11 cellular contexts compared by ENCODE assay signal in genomic region chr3:194584866-194585265, GRCh38. TPM values are rescaled to one million over a fixed set of nuclear protein-coding genes. Genes with fewer than 3 reads are reported as not detected.
DNase-seq lines count a peak whose midpoint lies in the region; ATAC-seq and TF ChIP-seq lines count a peak whose summit lies in the region.
"Had no signal": no experiment of that assay in that cellular context is flagged by ENCODE, and none has a peak within 500 bp of the region (broad histone marks: within the 10 kb centered on the region; RNA-seq: fewer than 3 reads in every experiment).

No MANE protein-coding gene starts in this region.

- H3K27ac ChIP-seq in heart right ventricle = peak overlapping the region in 7 of 10 donors; percentile 89 to 99 (median 94)

- no peak for DNase-seq in activated CD8-positive, alpha-beta memory T cell treated with anti-CD3 and anti-CD28 coated beads, Interleukin-2, amount 10 ng/mL, durations not matched to agents 7 days and 5 days
- no peak for DNase-seq in activated CD8-positive, alpha-beta memory T cell treated with anti-CD3 and anti-CD28 coated beads for 24 hours
- no peak for DNase-seq in activated CD8-positive, alpha-beta T cell treated with anti-CD3 and anti-CD28 coated beads, Interleukin-2, amount 10 ng/mL, durations not matched to agents 7 days and 5 days
- DNase-seq in heart right ventricle (no peak), NCI-H345 treated with DMSO at 0.1 percent for 48 hours (lab: John Stamatoyannopoulos, UW; ENCODE audit: unreplicated experiment) (no peak), GM03348 (ENCODE audit: low spot score) (no peak)
- DNase-seq in stimulated activated naive CD8-positive, alpha-beta T cell treated with anti-CD3 and anti-CD28 coated beads, Interleukin-15, amount 100 ng/mL, for 72 hours = no peak
- DNase-seq: activated CD4-positive, CD25-positive, alpha-beta regulatory T cell; left colon; tibial artery had no signal

- peaks cover 0 to 32% (median 0%) of the 10 kb centered on the region in 9 donors for H3K36me3 ChIP-seq in heart right ventricle

- peaks cover 31% of the 10 kb centered on the region for H3K4me1 Mint-ChIP-seq in activated CD8-positive, alpha-beta memory T cell treated with anti-CD3 and anti-CD28 coated beads, Interleukin-2, amount 10 ng/mL, durations not matched to agents 7 days and 5 days
- H3K4me1 Mint-ChIP-seq in activated CD8-positive, alpha-beta T cell treated with anti-CD3 and anti-CD28 coated beads, Interleukin-2, amount 10 ng/mL, durations not matched to agents 7 days and 5 days (ENCODE audit: low read depth) = peaks cover 26% of the 10 kb centered on the region
- H3K4me1 Mint-ChIP-seq in stimulated activated naive CD8-positive, alpha-beta T cell treated with anti-CD3 and anti-CD28 coated beads, Interleukin-15, amount 100 ng/mL, for 72 hours = peaks cover 27% of the 10 kb centered on the region

- WGBS in heart right ventricle, 2 donors = 95 to 100% methylated on average over 1 of the region's 1 CpG

- peaks cover 7% of the 10 kb centered on the region for H3K36me3 Mint-ChIP-seq in activated CD8-positive, alpha-beta memory T cell treated with anti-CD3 and anti-CD28 coated beads, Interleukin-2, amount 10 ng/mL, durations not matched to agents 7 days and 5 days
- peaks cover 20% of the 10 kb centered on the region for H3K36me3 Mint-ChIP-seq in activated CD8-positive, alpha-beta T cell treated with anti-CD3 and anti-CD28 coated beads, Interleukin-2, amount 10 ng/mL, durations not matched to agents 7 days and 5 days (ENCODE audit: low read depth)

- no peaks in the 10 kb centered on the region for H3K9me3 Mint-ChIP-seq in activated CD8-positive, alpha-beta memory T cell treated with anti-CD3 and anti-CD28 coated beads, Interleukin-2, amount 10 ng/mL, durations not matched to agents 7 days and 5 days (ENCODE audit: low read depth)
- H3K9me3 Mint-ChIP-seq in activated CD8-positive, alpha-beta T cell treated with anti-CD3 and anti-CD28 coated beads, Interleukin-2, amount 10 ng/mL, durations not matched to agents 7 days and 5 days (ENCODE audit: insufficient read depth) = no peaks in the 10 kb centered on the region
- peaks cover 0 to 14% of the 10 kb centered on the region in 2 donors for H3K9me3 Mint-ChIP-seq in stimulated activated naive CD8-positive, alpha-beta T cell treated with anti-CD3 and anti-CD28 coated beads, Interleukin-15, amount 100 ng/mL, for 72 hours

- peak overlapping the region in 7 of 10 donors; percentile 68 to 92 (median 77) for H3K4me3 ChIP-seq in heart right ventricle

- peak overlapping the region; percentile 92 for H3K4me3 Mint-ChIP-seq in activated CD8-positive, alpha-beta memory T cell treated with anti-CD3 and anti-CD28 coated beads, Interleukin-2, amount 10 ng/mL, durations not matched to agents 7 days and 5 days
- peak overlapping the region; percentile 97 for H3K4me3 Mint-ChIP-seq in activated CD8-positive, alpha-beta T cell treated with anti-CD3 and anti-CD28 coated beads, Interleukin-2, amount 10 ng/mL, durations not matched to agents 7 days and 5 days
- H3K4me3 Mint-ChIP-seq in stimulated activated naive CD8-positive, alpha-beta T cell treated with anti-CD3 and anti-CD28 coated beads, Interleukin-15, amount 100 ng/mL, for 72 hours = peak overlapping the region; percentile 96 to 99

- H3K27me3 Mint-ChIP-seq in activated CD8-positive, alpha-beta memory T cell treated with anti-CD3 and anti-CD28 coated beads, Interleukin-2, amount 10 ng/mL, durations not matched to agents 7 days and 5 days = no peaks in the 10 kb centered on the region
- H3K27me3 Mint-ChIP-seq in activated CD8-positive, alpha-beta T cell treated with anti-CD3 and anti-CD28 coated beads, Interleukin-2, amount 10 ng/mL, durations not matched to agents 7 days and 5 days (ENCODE audit: low read depth) = no peaks in the 10 kb centered on the region
- no peaks in the 10 kb centered on the region for H3K27me3 Mint-ChIP-seq in stimulated activated naive CD8-positive, alpha-beta T cell treated with anti-CD3 and anti-CD28 coated beads, Interleukin-15, amount 100 ng/mL, for 72 hours

- no peak for ATAC-seq in activated CD8-positive, alpha-beta memory T cell treated with anti-CD3 and anti-CD28 coated beads, Interleukin-2, amount 10 ng/mL, durations not matched to agents 7 days and 5 days
- ATAC-seq in activated CD8-positive, alpha-beta T cell treated with anti-CD3 and anti-CD28 coated beads, Interleukin-2, amount 10 ng/mL, durations not matched to agents 7 days and 5 days = no peak
- ATAC-seq in heart right ventricle (no peak), HG03378 (IDR thresholded peaks at IDR 0.05; ENCODE audit: unreplicated experiment) (no peak)
- peak; percentile 33 for ATAC-seq in stimulated activated naive CD8-positive, alpha-beta T cell treated with anti-CD3 and anti-CD28 coated beads, Interleukin-15, amount 100 ng/mL, for 72 hours

- peaks cover 0 to 48% (median 22%) of the 10 kb centered on the region in 9 donors for H3K4me1 ChIP-seq in heart right ventricle

- intact Hi-C loops in heart right ventricle (cut with DNase I) = loop anchor here in 3 of 10 donors (5.0 to 10.0 kb wide), 2 partner anchors 98 to 250 kb away; partner anchors contain the start of gene ATP13A3 (in 2 of the 3)

- H3K27ac Mint-ChIP-seq in activated CD8-positive, alpha-beta memory T cell treated with anti-CD3 and anti-CD28 coated beads, Interleukin-2, amount 10 ng/mL, durations not matched to agents 7 days and 5 days = peak overlapping the region; percentile 96
- peak overlapping the region; percentile 68 for H3K27ac Mint-ChIP-seq in activated CD8-positive, alpha-beta T cell treated with anti-CD3 and anti-CD28 coated beads, Interleukin-2, amount 10 ng/mL, durations not matched to agents 7 days and 5 days
- H3K27ac Mint-ChIP-seq in stimulated activated naive CD8-positive, alpha-beta T cell treated with anti-CD3 and anti-CD28 coated beads, Interleukin-15, amount 100 ng/mL, for 72 hours = peak overlapping the region; percentile 77 to 99

- H3K9me3 ChIP-seq in heart right ventricle = no peaks in the 10 kb centered on the region
- H3K9me3 ChIP-seq: tibial artery had no signal

- no peak for TF ChIP-seq CTCF in heart right ventricle (IDR thresholded peaks at IDR 0.05)

- H3K27me3 ChIP-seq in heart right ventricle = no peaks in the 10 kb centered on the region
- H3K27me3 ChIP-seq: tibial artery had no signal

- POLR2A ChIA-PET in activated CD8-positive, alpha-beta T cell treated with anti-CD3 and anti-CD28 coated beads, Interleukin-2, amount 10 ng/mL, durations not matched to agents 7 days and 5 days (lab: Charles Lee) = interaction anchor here (0.7 kb wide), 1 partner anchor 227 kb away, joined by 3 read pairs; no protein-coding TSS in a partner anchor

- CTCF ChIA-PET in activated CD8-positive, alpha-beta memory T cell treated with anti-CD3 and anti-CD28 coated beads, Interleukin-2, amount 10 ng/mL, durations not matched to agents 7 days and 5 days (lab: Charles Lee) = interaction anchor here (0.7 to 2.6 kb wide), 5 partner anchors 9 to 101 kb away, joined by 3 to 12 read pairs (median 8); no protein-coding TSS in a partner anchor
- CTCF ChIA-PET in activated CD8-positive, alpha-beta T cell treated with anti-CD3 and anti-CD28 coated beads, Interleukin-2, amount 10 ng/mL, durations not matched to agents 7 days and 5 days (lab: Charles Lee) = interaction anchor here (0.9 to 4.4 kb wide), 4 partner anchors 10 to 241 kb away, joined by 3 to 34 read pairs (median 4); no protein-coding TSS in a partner anchor

RNA-seq across cellular contexts. Expression of gene TMEM44, which starts 48.4 kb away (rescaled TPM):
- 10 to 100 TPM; 15.3 to 15.9 TPM for total RNA-seq in activated CD8-positive, alpha-beta memory T cell treated with anti-CD3 and anti-CD28 coated beads, Interleukin-2, amount 10 ng/mL, durations not matched to agents 7 days and 5 days
- total RNA-seq in activated CD8-positive, alpha-beta T cell treated with anti-CD3 and anti-CD28 coated beads, Interleukin-2, amount 10 ng/mL, durations not matched to agents 7 days and 5 days = 1 to 10 TPM; 9.1 to 9.9 TPM
- 1 to 10 TPM; 3.1 to 9.5 (median 4.5) TPM for total RNA-seq in heart right ventricle
- 10 to 100 TPM in 1 of 2 donors, 1 to 10 TPM in 1; 8.2 to 21.9 TPM for polyA plus RNA-seq in heart right ventricle
